In the genomic region with DNA sequence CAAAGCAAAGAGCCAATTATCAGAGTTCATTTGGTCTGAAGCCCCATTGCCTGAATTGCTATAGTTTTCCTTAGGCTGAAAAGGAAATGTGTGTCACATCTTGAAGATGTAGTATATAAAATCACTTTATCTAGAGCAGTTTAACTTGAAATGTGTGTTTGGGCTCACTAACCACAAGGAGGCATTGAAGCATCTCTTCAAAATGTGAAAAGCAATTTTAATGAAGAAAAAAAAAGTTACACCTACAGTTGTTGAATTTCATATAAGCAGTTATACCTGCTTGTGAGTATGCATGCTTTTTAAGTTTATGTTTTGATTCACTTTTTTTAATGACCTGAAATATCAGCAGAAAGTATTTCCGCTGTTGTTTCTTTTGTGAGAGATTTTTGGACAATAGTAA, we compare ENCODE assay signal across 1 cellular context.
TF ChIP-seq lines count a peak whose summit lies in the region.

No MANE protein-coding gene starts in this region.

TF ChIP-seq in GM23338, 12 proteins besides CTCF, POLR2A, EP300 and RAD21 (continued from another document):
- TF ChIP-seq, protein P1, sequence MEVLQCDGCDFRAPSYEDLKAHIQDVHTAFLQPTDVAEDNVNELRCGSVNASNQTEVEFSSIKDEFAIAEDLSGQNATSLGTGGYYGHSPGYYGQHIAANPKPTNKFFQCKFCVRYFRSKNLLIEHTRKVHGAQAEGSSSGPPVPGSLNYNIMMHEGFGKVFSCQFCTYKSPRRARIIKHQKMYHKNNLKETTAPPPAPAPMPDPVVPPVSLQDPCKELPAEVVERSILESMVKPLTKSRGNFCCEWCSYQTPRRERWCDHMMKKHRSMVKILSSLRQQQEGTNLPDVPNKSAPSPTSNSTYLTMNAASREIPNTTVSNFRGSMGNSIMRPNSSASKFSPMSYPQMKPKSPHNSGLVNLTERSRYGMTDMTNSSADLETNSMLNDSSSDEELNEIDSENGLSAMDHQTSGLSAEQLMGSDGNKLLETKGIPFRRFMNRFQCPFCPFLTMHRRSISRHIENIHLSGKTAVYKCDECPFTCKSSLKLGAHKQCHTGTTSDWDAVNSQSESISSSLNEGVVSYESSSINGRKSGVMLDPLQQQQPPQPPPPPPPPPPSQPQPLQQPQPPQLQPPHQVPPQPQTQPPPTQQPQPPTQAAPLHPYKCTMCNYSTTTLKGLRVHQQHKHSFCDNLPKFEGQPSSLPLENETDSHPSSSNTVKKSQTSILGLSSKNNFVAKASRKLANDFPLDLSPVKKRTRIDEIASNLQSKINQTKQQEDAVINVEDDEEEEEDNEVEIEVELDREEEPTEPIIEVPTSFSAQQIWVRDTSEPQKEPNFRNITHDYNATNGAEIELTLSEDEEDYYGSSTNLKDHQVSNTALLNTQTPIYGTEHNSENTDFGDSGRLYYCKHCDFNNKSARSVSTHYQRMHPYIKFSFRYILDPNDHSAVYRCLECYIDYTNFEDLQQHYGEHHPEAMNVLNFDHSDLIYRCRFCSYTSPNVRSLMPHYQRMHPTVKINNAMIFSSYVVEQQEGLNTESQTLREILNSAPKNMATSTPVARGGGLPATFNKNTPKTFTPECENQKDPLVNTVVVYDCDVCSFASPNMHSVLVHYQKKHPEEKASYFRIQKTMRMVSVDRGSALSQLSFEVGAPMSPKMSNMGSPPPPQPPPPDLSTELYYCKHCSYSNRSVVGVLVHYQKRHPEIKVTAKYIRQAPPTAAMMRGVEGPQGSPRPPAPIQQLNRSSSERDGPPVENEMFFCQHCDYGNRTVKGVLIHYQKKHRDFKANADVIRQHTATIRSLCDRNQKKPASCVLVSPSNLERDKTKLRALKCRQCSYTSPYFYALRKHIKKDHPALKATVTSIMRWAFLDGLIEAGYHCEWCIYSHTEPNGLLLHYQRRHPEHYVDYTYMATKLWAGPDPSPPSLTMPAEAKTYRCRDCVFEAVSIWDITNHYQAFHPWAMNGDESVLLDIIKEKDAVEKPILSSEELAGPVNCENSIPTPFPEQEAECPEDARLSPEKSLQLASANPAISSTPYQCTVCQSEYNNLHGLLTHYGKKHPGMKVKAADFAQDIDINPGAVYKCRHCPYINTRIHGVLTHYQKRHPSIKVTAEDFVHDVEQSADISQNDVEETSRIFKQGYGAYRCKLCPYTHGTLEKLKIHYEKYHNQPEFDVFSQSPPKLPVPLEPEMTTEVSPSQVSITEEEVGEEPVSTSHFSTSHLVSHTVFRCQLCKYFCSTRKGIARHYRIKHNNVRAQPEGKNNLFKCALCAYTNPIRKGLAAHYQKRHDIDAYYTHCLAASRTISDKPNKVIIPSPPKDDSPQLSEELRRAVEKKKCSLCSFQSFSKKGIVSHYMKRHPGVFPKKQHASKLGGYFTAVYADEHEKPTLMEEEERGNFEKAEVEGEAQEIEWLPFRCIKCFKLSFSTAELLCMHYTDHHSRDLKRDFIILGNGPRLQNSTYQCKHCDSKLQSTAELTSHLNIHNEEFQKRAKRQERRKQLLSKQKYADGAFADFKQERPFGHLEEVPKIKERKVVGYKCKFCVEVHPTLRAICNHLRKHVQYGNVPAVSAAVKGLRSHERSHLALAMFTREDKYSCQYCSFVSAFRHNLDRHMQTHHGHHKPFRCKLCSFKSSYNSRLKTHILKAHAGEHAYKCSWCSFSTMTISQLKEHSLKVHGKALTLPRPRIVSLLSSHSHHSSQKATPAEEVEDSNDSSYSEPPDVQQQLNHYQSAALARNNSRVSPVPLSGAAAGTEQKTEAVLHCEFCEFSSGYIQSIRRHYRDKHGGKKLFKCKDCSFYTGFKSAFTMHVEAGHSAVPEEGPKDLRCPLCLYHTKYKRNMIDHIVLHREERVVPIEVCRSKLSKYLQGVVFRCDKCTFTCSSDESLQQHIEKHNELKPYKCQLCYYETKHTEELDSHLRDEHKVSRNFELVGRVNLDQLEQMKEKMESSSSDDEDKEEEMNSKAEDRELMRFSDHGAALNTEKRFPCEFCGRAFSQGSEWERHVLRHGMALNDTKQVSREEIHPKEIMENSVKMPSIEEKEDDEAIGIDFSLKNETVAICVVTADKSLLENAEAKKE (CRISPR knock-in tag; IDR thresholded peaks at IDR 0.05) = no peak
